In the genomic region with DNA sequence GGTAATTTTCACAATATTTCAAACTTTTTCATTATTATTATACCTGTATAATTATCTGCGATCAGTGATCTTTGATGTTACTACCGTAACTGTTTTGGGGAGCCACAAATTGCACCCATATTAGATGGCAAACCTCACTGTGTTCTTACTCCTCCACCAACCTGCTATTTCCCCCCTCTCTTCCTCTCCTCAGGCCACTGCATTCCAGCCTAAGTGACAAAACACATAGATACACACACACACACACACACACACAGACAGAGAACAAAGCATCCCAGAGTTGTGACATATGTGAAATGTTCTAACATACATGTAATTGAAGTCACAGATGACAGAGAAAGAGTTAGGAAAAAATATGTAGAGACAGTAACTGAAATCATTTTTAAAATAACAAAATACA, we compare ENCODE assay signal across 1 cellular context.
TF ChIP-seq lines count a peak whose summit lies in the region.

No MANE protein-coding gene starts in this region.

TF ChIP-seq in GM23338, 12 proteins besides CTCF, POLR2A, EP300 and RAD21 (continued from another document):
- TF ChIP-seq, protein P1, sequence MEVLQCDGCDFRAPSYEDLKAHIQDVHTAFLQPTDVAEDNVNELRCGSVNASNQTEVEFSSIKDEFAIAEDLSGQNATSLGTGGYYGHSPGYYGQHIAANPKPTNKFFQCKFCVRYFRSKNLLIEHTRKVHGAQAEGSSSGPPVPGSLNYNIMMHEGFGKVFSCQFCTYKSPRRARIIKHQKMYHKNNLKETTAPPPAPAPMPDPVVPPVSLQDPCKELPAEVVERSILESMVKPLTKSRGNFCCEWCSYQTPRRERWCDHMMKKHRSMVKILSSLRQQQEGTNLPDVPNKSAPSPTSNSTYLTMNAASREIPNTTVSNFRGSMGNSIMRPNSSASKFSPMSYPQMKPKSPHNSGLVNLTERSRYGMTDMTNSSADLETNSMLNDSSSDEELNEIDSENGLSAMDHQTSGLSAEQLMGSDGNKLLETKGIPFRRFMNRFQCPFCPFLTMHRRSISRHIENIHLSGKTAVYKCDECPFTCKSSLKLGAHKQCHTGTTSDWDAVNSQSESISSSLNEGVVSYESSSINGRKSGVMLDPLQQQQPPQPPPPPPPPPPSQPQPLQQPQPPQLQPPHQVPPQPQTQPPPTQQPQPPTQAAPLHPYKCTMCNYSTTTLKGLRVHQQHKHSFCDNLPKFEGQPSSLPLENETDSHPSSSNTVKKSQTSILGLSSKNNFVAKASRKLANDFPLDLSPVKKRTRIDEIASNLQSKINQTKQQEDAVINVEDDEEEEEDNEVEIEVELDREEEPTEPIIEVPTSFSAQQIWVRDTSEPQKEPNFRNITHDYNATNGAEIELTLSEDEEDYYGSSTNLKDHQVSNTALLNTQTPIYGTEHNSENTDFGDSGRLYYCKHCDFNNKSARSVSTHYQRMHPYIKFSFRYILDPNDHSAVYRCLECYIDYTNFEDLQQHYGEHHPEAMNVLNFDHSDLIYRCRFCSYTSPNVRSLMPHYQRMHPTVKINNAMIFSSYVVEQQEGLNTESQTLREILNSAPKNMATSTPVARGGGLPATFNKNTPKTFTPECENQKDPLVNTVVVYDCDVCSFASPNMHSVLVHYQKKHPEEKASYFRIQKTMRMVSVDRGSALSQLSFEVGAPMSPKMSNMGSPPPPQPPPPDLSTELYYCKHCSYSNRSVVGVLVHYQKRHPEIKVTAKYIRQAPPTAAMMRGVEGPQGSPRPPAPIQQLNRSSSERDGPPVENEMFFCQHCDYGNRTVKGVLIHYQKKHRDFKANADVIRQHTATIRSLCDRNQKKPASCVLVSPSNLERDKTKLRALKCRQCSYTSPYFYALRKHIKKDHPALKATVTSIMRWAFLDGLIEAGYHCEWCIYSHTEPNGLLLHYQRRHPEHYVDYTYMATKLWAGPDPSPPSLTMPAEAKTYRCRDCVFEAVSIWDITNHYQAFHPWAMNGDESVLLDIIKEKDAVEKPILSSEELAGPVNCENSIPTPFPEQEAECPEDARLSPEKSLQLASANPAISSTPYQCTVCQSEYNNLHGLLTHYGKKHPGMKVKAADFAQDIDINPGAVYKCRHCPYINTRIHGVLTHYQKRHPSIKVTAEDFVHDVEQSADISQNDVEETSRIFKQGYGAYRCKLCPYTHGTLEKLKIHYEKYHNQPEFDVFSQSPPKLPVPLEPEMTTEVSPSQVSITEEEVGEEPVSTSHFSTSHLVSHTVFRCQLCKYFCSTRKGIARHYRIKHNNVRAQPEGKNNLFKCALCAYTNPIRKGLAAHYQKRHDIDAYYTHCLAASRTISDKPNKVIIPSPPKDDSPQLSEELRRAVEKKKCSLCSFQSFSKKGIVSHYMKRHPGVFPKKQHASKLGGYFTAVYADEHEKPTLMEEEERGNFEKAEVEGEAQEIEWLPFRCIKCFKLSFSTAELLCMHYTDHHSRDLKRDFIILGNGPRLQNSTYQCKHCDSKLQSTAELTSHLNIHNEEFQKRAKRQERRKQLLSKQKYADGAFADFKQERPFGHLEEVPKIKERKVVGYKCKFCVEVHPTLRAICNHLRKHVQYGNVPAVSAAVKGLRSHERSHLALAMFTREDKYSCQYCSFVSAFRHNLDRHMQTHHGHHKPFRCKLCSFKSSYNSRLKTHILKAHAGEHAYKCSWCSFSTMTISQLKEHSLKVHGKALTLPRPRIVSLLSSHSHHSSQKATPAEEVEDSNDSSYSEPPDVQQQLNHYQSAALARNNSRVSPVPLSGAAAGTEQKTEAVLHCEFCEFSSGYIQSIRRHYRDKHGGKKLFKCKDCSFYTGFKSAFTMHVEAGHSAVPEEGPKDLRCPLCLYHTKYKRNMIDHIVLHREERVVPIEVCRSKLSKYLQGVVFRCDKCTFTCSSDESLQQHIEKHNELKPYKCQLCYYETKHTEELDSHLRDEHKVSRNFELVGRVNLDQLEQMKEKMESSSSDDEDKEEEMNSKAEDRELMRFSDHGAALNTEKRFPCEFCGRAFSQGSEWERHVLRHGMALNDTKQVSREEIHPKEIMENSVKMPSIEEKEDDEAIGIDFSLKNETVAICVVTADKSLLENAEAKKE (CRISPR knock-in tag; IDR thresholded peaks at IDR 0.05): no peak
- TF ChIP-seq CREB1 (CRISPR knock-in tag; IDR thresholded peaks at IDR 0.05; ENCODE audit: low read depth) (no peak), EZH2phosphoT487 (IDR thresholded peaks at IDR 0.05; ENCODE audit: unreplicated experiment) (no peak), ZNF331 (CRISPR knock-in tag; IDR thresholded peaks at IDR 0.05; ENCODE audit: low read depth) (no peak), ZNF114 (CRISPR knock-in tag; IDR thresholded peaks at IDR 0.05) (no peak), STAT1 (IDR thresholded peaks at IDR 0.05; ENCODE audit: unreplicated experiment) (no peak)
- TF ChIP-seq, protein P2, sequence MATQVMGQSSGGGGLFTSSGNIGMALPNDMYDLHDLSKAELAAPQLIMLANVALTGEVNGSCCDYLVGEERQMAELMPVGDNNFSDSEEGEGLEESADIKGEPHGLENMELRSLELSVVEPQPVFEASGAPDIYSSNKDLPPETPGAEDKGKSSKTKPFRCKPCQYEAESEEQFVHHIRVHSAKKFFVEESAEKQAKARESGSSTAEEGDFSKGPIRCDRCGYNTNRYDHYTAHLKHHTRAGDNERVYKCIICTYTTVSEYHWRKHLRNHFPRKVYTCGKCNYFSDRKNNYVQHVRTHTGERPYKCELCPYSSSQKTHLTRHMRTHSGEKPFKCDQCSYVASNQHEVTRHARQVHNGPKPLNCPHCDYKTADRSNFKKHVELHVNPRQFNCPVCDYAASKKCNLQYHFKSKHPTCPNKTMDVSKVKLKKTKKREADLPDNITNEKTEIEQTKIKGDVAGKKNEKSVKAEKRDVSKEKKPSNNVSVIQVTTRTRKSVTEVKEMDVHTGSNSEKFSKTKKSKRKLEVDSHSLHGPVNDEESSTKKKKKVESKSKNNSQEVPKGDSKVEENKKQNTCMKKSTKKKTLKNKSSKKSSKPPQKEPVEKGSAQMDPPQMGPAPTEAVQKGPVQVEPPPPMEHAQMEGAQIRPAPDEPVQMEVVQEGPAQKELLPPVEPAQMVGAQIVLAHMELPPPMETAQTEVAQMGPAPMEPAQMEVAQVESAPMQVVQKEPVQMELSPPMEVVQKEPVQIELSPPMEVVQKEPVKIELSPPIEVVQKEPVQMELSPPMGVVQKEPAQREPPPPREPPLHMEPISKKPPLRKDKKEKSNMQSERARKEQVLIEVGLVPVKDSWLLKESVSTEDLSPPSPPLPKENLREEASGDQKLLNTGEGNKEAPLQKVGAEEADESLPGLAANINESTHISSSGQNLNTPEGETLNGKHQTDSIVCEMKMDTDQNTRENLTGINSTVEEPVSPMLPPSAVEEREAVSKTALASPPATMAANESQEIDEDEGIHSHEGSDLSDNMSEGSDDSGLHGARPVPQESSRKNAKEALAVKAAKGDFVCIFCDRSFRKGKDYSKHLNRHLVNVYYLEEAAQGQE (IDR thresholded peaks at IDR 0.05; ENCODE audit: unreplicated experiment): no peak
- TF ChIP-seq, protein P3, sequence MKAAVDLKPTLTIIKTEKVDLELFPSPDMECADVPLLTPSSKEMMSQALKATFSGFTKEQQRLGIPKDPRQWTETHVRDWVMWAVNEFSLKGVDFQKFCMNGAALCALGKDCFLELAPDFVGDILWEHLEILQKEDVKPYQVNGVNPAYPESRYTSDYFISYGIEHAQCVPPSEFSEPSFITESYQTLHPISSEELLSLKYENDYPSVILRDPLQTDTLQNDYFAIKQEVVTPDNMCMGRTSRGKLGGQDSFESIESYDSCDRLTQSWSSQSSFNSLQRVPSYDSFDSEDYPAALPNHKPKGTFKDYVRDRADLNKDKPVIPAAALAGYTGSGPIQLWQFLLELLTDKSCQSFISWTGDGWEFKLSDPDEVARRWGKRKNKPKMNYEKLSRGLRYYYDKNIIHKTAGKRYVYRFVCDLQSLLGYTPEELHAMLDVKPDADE (IDR thresholded peaks at IDR 0.05): no peak
